In genomic region chrX:17967888-17968287, GRCh38 we compare ENCODE assay signal across 15 cellular contexts.
DNase-seq lines count a peak whose midpoint lies in the region; ATAC-seq, FAIRE-seq and TF ChIP-seq lines count a peak whose summit lies in the region.
"Had no signal": no experiment of that assay in that cellular context is flagged by ENCODE, and none has a peak within 500 bp of the region (broad histone marks: within the 10 kb centered on the region; RNA-seq: fewer than 3 reads in every experiment).

No MANE protein-coding gene starts in this region.

- TF ChIP-seq POLR2A in endothelial cell of umbilical vein (IDR thresholded peaks at IDR 0.05; ENCODE audit: low read depth, low read length) (no peak), thyroid gland (IDR thresholded peaks at IDR 0.05) (no peak)

- H3K79me2 ChIP-seq in endothelial cell of umbilical vein (ENCODE audit: control insufficient read depth, insufficient read depth, low read length), result no peaks in the 10 kb centered on the region

- H3K4me3 ChIP-seq in endothelial cell of umbilical vein (replicated peaks in 1 of 3; ENCODE audit: insufficient read depth in 1 of 3, low read depth in 1 of 3, low read length in 3 of 3) (no peak overlapping the region), thyroid gland (replicated peaks in 1 of 3) (no peak overlapping the region)
- H3K4me3 ChIP-seq: gastroesophageal sphincter had no signal

- POLR2A ChIA-PET in endothelial cell of umbilical vein (lab: Charles Lee), result no interaction called here

- no peaks in the 10 kb centered on the region for H3K36me3 ChIP-seq in endothelial cell of umbilical vein (ENCODE audit: control insufficient read depth in 2 of 2, extremely low read depth in 1 of 2, insufficient read depth in 2 of 2, low read length in 2 of 2)
- no peaks in the 10 kb centered on the region for H3K36me3 ChIP-seq in thyroid gland
- H3K36me3 ChIP-seq: BE2C, gastroesophageal sphincter had no signal

- no peak for TF ChIP-seq CTCF in endothelial cell of umbilical vein (IDR thresholded peaks at IDR 0.05; ENCODE audit: extremely low read depth in 1 of 2, insufficient read depth in 1 of 2, low read depth in 1 of 2, low read length in 2 of 2)
- no peak for TF ChIP-seq CTCF in thyroid gland (IDR thresholded peaks at IDR 0.05)

- H2AFZ ChIP-seq in endothelial cell of umbilical vein (ENCODE audit: low read depth, low read length), result no peak overlapping the region

- FAIRE-seq in endothelial cell of umbilical vein (lab: Jason Lieb, UNC), result peak; percentile 49

- no peaks in the 10 kb centered on the region for H3K9me1 ChIP-seq in endothelial cell of umbilical vein (replicated peaks; ENCODE audit: control insufficient read depth, extremely low read depth, insufficient read depth, low read length)

- H3K4me1 ChIP-seq in endothelial cell of umbilical vein (ENCODE audit: control insufficient read depth, extremely low read depth, insufficient read depth, low read length) (no peaks in the 10 kb centered on the region), thyroid gland (peaks cover 0 to 4% of the 10 kb centered on the region in 2 donors)
- H3K4me1 ChIP-seq: BE2C, gastroesophageal sphincter had no signal

- no peaks in the 10 kb centered on the region for H4K20me1 ChIP-seq in endothelial cell of umbilical vein (replicated peaks; ENCODE audit: control insufficient read depth, extremely low read depth, insufficient read depth, low read length)

- dilution Hi-C loops in endothelial cell of umbilical vein (cut with MboI; ENCODE audit: extremely low pct_ligation_motif_present, low sequenced_read_pairs), result no loop called here

- BruUV-seq in endothelial cell of umbilical vein (replicated peaks; lab: Mats Ljungman, UMichigan), result no TSS peak

- 26 to 28% methylated on average over 3 of the region's 3 CpGs for WGBS in thyroid gland, 2 donors

- H3K9me3 ChIP-seq in endothelial cell of umbilical vein (replicated peaks; ENCODE audit: control insufficient read depth, insufficient read depth, low read length), result no peaks in the 10 kb centered on the region
- H3K9me3 ChIP-seq in thyroid gland, result no peaks in the 10 kb centered on the region
- H3K9me3 ChIP-seq: BE2C, gastroesophageal sphincter had no signal

- DNase-seq in NCI-H1417 (lab: John Stamatoyannopoulos, UW), result peak; percentile 82 to 98 (median 89)
- peak; percentile 92 for DNase-seq in NCI-H345 (lab: John Stamatoyannopoulos, UW)
- no peak for DNase-seq in endothelial cell of umbilical vein (ENCODE audit: low read depth, low spot score)
- peak; percentile 21 to 30 for DNase-seq in thyroid gland
- DNase-seq in NK-92 treated with Interleukin-12 subunit alpha and Interleukin-12 subunit beta, amount 100 ng/mL, for 24 hours (lab: John Stamatoyannopoulos, UW), result no peak
- DNase-seq in GM19240 (ENCODE audit: insufficient read length, low spot score), result no peak
- DNase-seq: activated CD4-positive, alpha-beta T cell treated with anti-CD3 and anti-CD28 coated beads for 1 hour; BE2C; caudate nucleus; NCI-H1694 treated with DMSO at 0.1 percent for 48 hours; stimulated activated CD4-positive, alpha-beta T cell treated with anti-CD3 and anti-CD28 coated beads, Interleukin-15, amount 100 ng/mL, for 24 hours; substantia nigra had no signal

- H3K4me2 ChIP-seq in endothelial cell of umbilical vein (ENCODE audit: insufficient read depth, low read length), result no peak overlapping the region

- CTCF ChIA-PET in endothelial cell of umbilical vein (lab: Charles Lee), result no interaction called here

- ATAC-seq in HG03432 (IDR thresholded peaks at IDR 0.05; ENCODE audit: unreplicated experiment), result no peak
- ATAC-seq: gastroesophageal sphincter, HCT116 had no signal

- H3K27me3 ChIP-seq in endothelial cell of umbilical vein (ENCODE audit: control insufficient read depth in 2 of 2, insufficient read depth in 2 of 2, low read length in 2 of 2), result no peaks in the 10 kb centered on the region
- H3K27me3 ChIP-seq in thyroid gland, result peaks cover 3% of the 10 kb centered on the region
- H3K27me3 ChIP-seq: BE2C, gastroesophageal sphincter had no signal

- no peak overlapping the region for H3K9ac ChIP-seq in endothelial cell of umbilical vein (replicated peaks; ENCODE audit: extremely low read depth, insufficient read depth, low read length)

- H3K27ac ChIP-seq in endothelial cell of umbilical vein (ENCODE audit: insufficient read depth, low read depth, low read length) (no peak overlapping the region), thyroid gland (no peak overlapping the region)
- H3K27ac ChIP-seq: gastroesophageal sphincter had no signal

- intact Hi-C loops in endothelial cell of umbilical vein (cut with micrococcal nuclease) (no loop called here), thyroid gland (cut with DNase I) (no loop called here)

TF ChIP-seq in endothelial cell of umbilical vein, 7 proteins besides CTCF, POLR2A, EP300 and RAD21:
- no peak for TF ChIP-seq POLR2AphosphoS5 (IDR thresholded peaks at IDR 0.05; ENCODE audit: insufficient read depth, low read depth, low read length)
- no peak for TF ChIP-seq MYC (IDR thresholded peaks at IDR 0.05; ENCODE audit: low read depth, low read length)
- no peak for TF ChIP-seq FOS (IDR thresholded peaks at IDR 0.05; ENCODE audit: borderline replicate concordance, insufficient read depth, low read length)
- no peak for TF ChIP-seq EZH2 (IDR thresholded peaks at IDR 0.05; ENCODE audit: borderline replicate concordance, low read depth, low read length, severe bottlenecking)
- TF ChIP-seq JUN (IDR thresholded peaks at IDR 0.05; ENCODE audit: borderline replicate concordance, insufficient read depth, insufficient read length, low read depth), result no peak
- no peak for TF ChIP-seq GATA2 (IDR thresholded peaks at IDR 0.05; ENCODE audit: insufficient read depth, insufficient read length, low read depth, low read length)
- no peak for TF ChIP-seq MAX (IDR thresholded peaks at IDR 0.05; ENCODE audit: insufficient read depth, insufficient read length)
TF ChIP-seq in endothelial cell of umbilical vein: peak in this region for 0.

Comparison
In these comparisons a context has a peak if more than half of its experiments do, and no peak if none do; other contexts are left out.
1. DNase-seq: peak in NCI-H1417 (3 of 3), NCI-H345 (single experiment) and thyroid gland (2 of 2); none in endothelial cell of umbilical vein (single experiment), NK-92 treated with Interleukin-12 subunit alpha and Interleukin-12 subunit beta, amount 100 ng/mL, for 24 hours (single experiment) and GM19240 (single experiment).